ENCODE assay signal across 17 cellular contexts in genomic region chr2:223762853-223763252, GRCh38.
DNase-seq lines count a peak whose midpoint lies in the region; ATAC-seq, FAIRE-seq and TF ChIP-seq lines count a peak whose summit lies in the region.
"Had no signal": no experiment of that assay in that cellular context is flagged by ENCODE, and none has a peak within 500 bp of the region (broad histone marks: within the 10 kb centered on the region; RNA-seq: fewer than 3 reads in every experiment).

No MANE protein-coding gene starts in this region.

- no peaks in the 10 kb centered on the region for H3K36me3 ChIP-seq in heart left ventricle
- H3K36me3 ChIP-seq in small intestine (ENCODE audit: control insufficient read depth in 2 of 2, insufficient read depth in 2 of 2, low read length in 2 of 2): no peaks in the 10 kb centered on the region

- H3K4me1 Mint-ChIP-seq in effector memory CD8-positive, alpha-beta T cell (ENCODE audit: low read depth in 2 of 2): peaks cover 28 to 30% of the 10 kb centered on the region in 2 donors
- H3K4me1 Mint-ChIP-seq: activated T-helper 17 cell treated with anti-CD3 and anti-CD28 coated beads, Interleukin-2, amount 50 U/mL, for 72 hours had no signal

- peaks cover 0 to 10% of the 10 kb centered on the region in 2 donors for H3K9me3 Mint-ChIP-seq in effector memory CD8-positive, alpha-beta T cell
- H3K9me3 Mint-ChIP-seq: activated T-helper 17 cell treated with anti-CD3 and anti-CD28 coated beads, Interleukin-2, amount 50 U/mL, for 72 hours had no signal

- no peak for TF ChIP-seq POLR2A in heart left ventricle (IDR thresholded peaks at IDR 0.05)

- DNase-seq in heart left ventricle: no peak
- DNase-seq in Right ventricle myocardium inferior (ENCODE audit: missing footprints): no peak
- DNase-seq in NCI-H1436 treated with DMSO at 0.1 percent for 48 hours (lab: John Stamatoyannopoulos, UW): peak; percentile 79
- DNase-seq in effector memory CD8-positive, alpha-beta T cell: no peak
- DNase-seq in small intestine: peak; percentile 71
- DNase-seq: activated CD4-positive, alpha-beta T cell treated with anti-CD3 and anti-CD28 coated beads, Interleukin-2, amount 10 ng/mL, durations not matched to agents 24 days and 14 days; mammary epithelial cell; OCI-M1; stimulated activated CD4-positive, alpha-beta T cell treated with anti-CD3 and anti-CD28 coated beads, Interleukin-1b, Interleukin-23, amount 100 ng/mL, for 48 hours; T-helper 9 cell had no signal

- WGBS in heart left ventricle, 4 donors: 50 to 96% (median 81%) methylated on average over 1 of the region's 1 CpG
- 11 to 69% (median 42%) methylated on average over 1 of the region's 1 CpG for whole genome bisulfite sequencing in small intestine, 3 donors

- no peak overlapping the region for H3K4me3 ChIP-seq in heart left ventricle
- H3K4me3 ChIP-seq in small intestine (ENCODE audit: low read depth in 1 of 2, low read length in 2 of 2): no peak overlapping the region

- intact Hi-C loops in heart left ventricle (cut with DNase I): no loop called here
- intact Hi-C loops in Right ventricle myocardium inferior (cut with DNase I): no loop called here

- ATAC-seq in heart left ventricle: peak; percentile 78 to 91 (median 88)
- ATAC-seq in Right ventricle myocardium inferior: no peak
- ATAC-seq in effector memory CD8-positive, alpha-beta T cell (replicated peaks): no peak
- ATAC-seq in GM18519 (IDR thresholded peaks at IDR 0.05; ENCODE audit: low FRiP score, unreplicated experiment): no peak
- no peak for ATAC-seq in esophagus mucosa
- ATAC-seq in GM21737 (IDR thresholded peaks at IDR 0.05; ENCODE audit: unreplicated experiment): no peak
- ATAC-seq: activated T-helper 17 cell treated with anti-CD3 and anti-CD28 coated beads, Interleukin-2, amount 50 U/mL, for 72 hours had no signal

- H3K4me1 ChIP-seq in heart left ventricle (peaks cover 0 to 5% (median 0%) of the 10 kb centered on the region in 12 donors), small intestine (ENCODE audit: control insufficient read depth in 2 of 2, insufficient read depth in 1 of 2, low read depth in 1 of 2, low read length in 1 of 2) (peaks cover 4 to 6% of the 10 kb centered on the region in 2 donors)
- H3K4me1 ChIP-seq: parathyroid adenoma had no signal

- peaks cover 6% of the 10 kb centered on the region for H3K36me3 Mint-ChIP-seq in effector memory CD8-positive, alpha-beta T cell (ENCODE audit: insufficient read depth)

- H3K27me3 ChIP-seq in heart left ventricle (no peaks in the 10 kb centered on the region), small intestine (ENCODE audit: control insufficient read depth in 2 of 2, insufficient read depth in 2 of 2, low read length in 2 of 2) (no peaks in the 10 kb centered on the region)

- H3K27ac Mint-ChIP-seq in effector memory CD8-positive, alpha-beta T cell: peak overlapping the region; percentile 99 to 100
- H3K27ac Mint-ChIP-seq: activated CD4-positive, alpha-beta T cell treated with anti-CD3 and anti-CD28 coated beads, Interleukin-2, amount 10 ng/mL, durations not matched to agents 24 days and 14 days; activated T-helper 17 cell treated with anti-CD3 and anti-CD28 coated beads, Interleukin-2, amount 50 U/mL, for 72 hours had no signal

- no peak for TF ChIP-seq CTCF in heart left ventricle (IDR thresholded peaks at IDR 0.05)

- peak overlapping the region; percentile 13 to 29 for H3K4me3 Mint-ChIP-seq in effector memory CD8-positive, alpha-beta T cell
- H3K4me3 Mint-ChIP-seq: activated CD4-positive, alpha-beta T cell treated with anti-CD3 and anti-CD28 coated beads, Interleukin-2, amount 10 ng/mL, durations not matched to agents 24 days and 14 days; activated T-helper 17 cell treated with anti-CD3 and anti-CD28 coated beads, Interleukin-2, amount 50 U/mL, for 72 hours had no signal

- H3K27ac ChIP-seq in heart left ventricle: peak overlapping the region in 4 of 12 donors; percentile 20 to 50 (median 32)
- H3K27ac ChIP-seq in small intestine (ENCODE audit: low read depth in 1 of 2, low read length in 1 of 2): peak overlapping the region in 1 of 2 donors; percentile 11
- H3K27ac ChIP-seq: parathyroid adenoma had no signal

- no peak for FAIRE-seq in small intestine (lab: Jason Lieb, UNC)
- FAIRE-seq: bronchial epithelial cell, H1 had no signal

- no peaks in the 10 kb centered on the region for H3K27me3 Mint-ChIP-seq in effector memory CD8-positive, alpha-beta T cell
- H3K27me3 Mint-ChIP-seq: activated CD4-positive, alpha-beta T cell treated with anti-CD3 and anti-CD28 coated beads, Interleukin-2, amount 10 ng/mL, durations not matched to agents 24 days and 14 days; activated T-helper 17 cell treated with anti-CD3 and anti-CD28 coated beads, Interleukin-2, amount 50 U/mL, for 72 hours had no signal

- H3K9me3 ChIP-seq in heart left ventricle (no peaks in the 10 kb centered on the region), small intestine (ENCODE audit: control insufficient read depth, low read depth) (no peaks in the 10 kb centered on the region)

Comparison
In these comparisons a context has a peak if more than half of its experiments do, and no peak if none do; other contexts are left out.
1. ATAC-seq: peak in heart left ventricle (4 of 4); none in Right ventricle myocardium inferior (single experiment), effector memory CD8-positive, alpha-beta T cell (single experiment), GM18519 (single experiment), esophagus mucosa (single experiment) and GM21737 (single experiment).
2. DNase-seq: peak in NCI-H1436 treated with DMSO at 0.1 percent for 48 hours (single experiment) and small intestine (single experiment); none in heart left ventricle (0 of 5), Right ventricle myocardium inferior (single experiment) and effector memory CD8-positive, alpha-beta T cell (0 of 3).